ENCODE assay signal across 10 cellular contexts in genomic region chr10:46520941-46521340, GRCh38. TPM values are rescaled to one million over a fixed set of nuclear protein-coding genes. Genes with fewer than 3 reads are reported as not detected.
A peak's percentile ranks its signal among the peaks of the same experiment; 100 is the strongest.
DNase-seq lines count a peak whose midpoint lies in the region; ATAC-seq and TF ChIP-seq lines count a peak whose summit lies in the region.
"Had no signal": no experiment of that assay in that cellular context is flagged by ENCODE, and none has a peak within 500 bp of the region (broad histone marks: within the 10 kb centered on the region; RNA-seq: fewer than 3 reads in every experiment).

No MANE protein-coding gene starts in this region.

- H3K4me1 ChIP-seq in lower lobe of right lung: peaks cover 14% of the 10 kb centered on the region

- H3K9me3 ChIP-seq in MG63 (no peaks in the 10 kb centered on the region; the same call in 1 of the 2 replicates), lower lobe of right lung (no peaks in the 10 kb centered on the region)

- H3K27me3 ChIP-seq in MG63 (no peaks in the 10 kb centered on the region), lower lobe of right lung (ENCODE audit: low read depth) (peaks cover 11% of the 10 kb centered on the region)

- H3K4me3 Mint-ChIP-seq in activated T-helper 2 cell treated with anti-CD3 and anti-CD28 coated beads, Interferon-gamma antibody, Interleukin-2, Interleukin-4, amounts not matched to agents 10 μg/mL and 5 μg/mL and 100 μg/mL, durations not matched to agents 14 hours and 24 hours and 36 hours (ENCODE audit: low read depth): no peak overlapping the region

- ATAC-seq in lower lobe of right lung: no peak

- peaks cover 4% of the 10 kb centered on the region for H3K27me3 Mint-ChIP-seq in activated T-helper 2 cell treated with anti-CD3 and anti-CD28 coated beads, Interferon-gamma antibody, Interleukin-2, Interleukin-4, amounts not matched to agents 10 μg/mL and 5 μg/mL and 100 μg/mL, durations not matched to agents 14 hours and 24 hours and 36 hours (ENCODE audit: low read depth)

- no peak overlapping the region for H3K27ac ChIP-seq in lower lobe of right lung

- no peak for TF ChIP-seq CTCF in lower lobe of right lung (IDR thresholded peaks at IDR 0.05)

- H3K36me3 Mint-ChIP-seq in activated T-helper 2 cell treated with anti-CD3 and anti-CD28 coated beads, Interferon-gamma antibody, Interleukin-2, Interleukin-4, amounts not matched to agents 10 μg/mL and 5 μg/mL and 100 μg/mL, durations not matched to agents 14 hours and 24 hours and 36 hours (ENCODE audit: low read depth): no peaks in the 10 kb centered on the region

- H3K27ac Mint-ChIP-seq in activated T-helper 2 cell treated with anti-CD3 and anti-CD28 coated beads, Interferon-gamma antibody, Interleukin-2, Interleukin-4, amounts not matched to agents 10 μg/mL and 5 μg/mL and 100 μg/mL, durations not matched to agents 14 hours and 24 hours and 36 hours: no peak overlapping the region

- DNase-seq in Daoy (ENCODE audit: low read depth) (peak; percentile 69), MG63 (peak; percentile 80), amniotic epithelial cell (ENCODE audit: low read depth) (peak; percentile 41), lower lobe of right lung (peak; percentile 50), Ammon's horn (ENCODE audit: low spot score) (no peak), D341Med (ENCODE audit: low spot score) (no peak)
- DNase-seq in activated T-helper 2 cell treated with anti-CD3 and anti-CD28 coated beads, Interferon-gamma antibody, Interleukin-2, Interleukin-4, amounts not matched to agents 10 μg/mL and 5 μg/mL and 100 μg/mL, durations not matched to agents 14 hours and 24 hours and 36 hours (ENCODE audit: low spot score): no peak
- DNase-seq: stimulated activated CD4-positive, alpha-beta T cell treated with anti-CD3 and anti-CD28 coated beads, Interleukin-12 subunit alpha, Interleukin-12 subunit beta, amount 100 ng/mL, for 4 hours had no signal

- H3K36me3 ChIP-seq in MG63 (no peaks in the 10 kb centered on the region), lower lobe of right lung (no peaks in the 10 kb centered on the region)

- H3K9me3 Mint-ChIP-seq in activated T-helper 2 cell treated with anti-CD3 and anti-CD28 coated beads, Interferon-gamma antibody, Interleukin-2, Interleukin-4, amounts not matched to agents 10 μg/mL and 5 μg/mL and 100 μg/mL, durations not matched to agents 14 hours and 24 hours and 36 hours: no peaks in the 10 kb centered on the region

- H3K4me1 Mint-ChIP-seq in activated T-helper 2 cell treated with anti-CD3 and anti-CD28 coated beads, Interferon-gamma antibody, Interleukin-2, Interleukin-4, amounts not matched to agents 10 μg/mL and 5 μg/mL and 100 μg/mL, durations not matched to agents 14 hours and 24 hours and 36 hours (ENCODE audit: low read depth): no peaks in the 10 kb centered on the region

- intact Hi-C loops in lower lobe of right lung (cut with DNase I): no loop called here
- intact Hi-C loops in activated T-helper 2 cell treated with anti-CD3 and anti-CD28 coated beads, Interferon-gamma antibody, Interleukin-2, Interleukin-4, amounts not matched to agents 10 μg/mL and 5 μg/mL and 100 μg/mL, durations not matched to agents 14 hours and 24 hours and 36 hours (cut with micrococcal nuclease): no loop called here

- no peak overlapping the region for H3K4me3 ChIP-seq in MG63
- H3K4me3 ChIP-seq in lower lobe of right lung: no peak overlapping the region

RNA-seq across cellular contexts. Expression of gene GPRIN2, which starts 35.5 kb away (rescaled TPM):
- total RNA-seq in Daoy (2014; rRNA removed; shearing (Covaris generic)): 0.23 TPM in 1 of 2 replicates, not detected in the other
- total RNA-seq in MG63 (2014; rRNA removed; shearing (Covaris generic); ENCODE audit: low replicate concordance): not detected in 2 replicates
- 42.1 TPM for total RNA-seq in lower lobe of right lung
- not detected in 2 replicates for total RNA-seq in activated T-helper 2 cell treated with anti-CD3 and anti-CD28 coated beads, Interferon-gamma antibody, Interleukin-2, Interleukin-4, amounts not matched to agents 10 μg/mL and 5 μg/mL and 100 μg/mL, durations not matched to agents 14 hours and 24 hours and 36 hours
- total RNA-seq: subcutaneous adipose tissue had no signal

RNA-seq across cellular contexts. Expression of gene NPY4R, which starts 55.2 kb away (rescaled TPM):
- total RNA-seq in Daoy (2014; rRNA removed; shearing (Covaris generic)): not detected in 2 replicates
- not detected in 2 replicates for total RNA-seq in MG63 (2014; rRNA removed; shearing (Covaris generic); ENCODE audit: low replicate concordance)
- 1.1 TPM for total RNA-seq in lower lobe of right lung
- not detected in 2 replicates for total RNA-seq in activated T-helper 2 cell treated with anti-CD3 and anti-CD28 coated beads, Interferon-gamma antibody, Interleukin-2, Interleukin-4, amounts not matched to agents 10 μg/mL and 5 μg/mL and 100 μg/mL, durations not matched to agents 14 hours and 24 hours and 36 hours
- total RNA-seq: epithelial cell of proximal tubule had no signal

RNA-seq across cellular contexts. Expression of gene SYT15, which starts 58.0 kb away (rescaled TPM):
- 0.11 TPM in 1 of 2 replicates, not detected in the other for total RNA-seq in Daoy (2014; rRNA removed; shearing (Covaris generic))
- 0.76 TPM in 1 of 2 replicates, not detected in the other for total RNA-seq in MG63 (2014; rRNA removed; shearing (Covaris generic); ENCODE audit: low replicate concordance)
- 34.5 TPM for total RNA-seq in lower lobe of right lung
- 1.5 TPM in 2 replicates for total RNA-seq in activated T-helper 2 cell treated with anti-CD3 and anti-CD28 coated beads, Interferon-gamma antibody, Interleukin-2, Interleukin-4, amounts not matched to agents 10 μg/mL and 5 μg/mL and 100 μg/mL, durations not matched to agents 14 hours and 24 hours and 36 hours
- total RNA-seq: epithelial cell of proximal tubule had no signal

Comparison
In these comparisons a context has a peak if more than half of its experiments do, and no peak if none do; other contexts are left out.
1. DNase-seq: peak in Daoy (single experiment), MG63 (single experiment), amniotic epithelial cell (single experiment) and lower lobe of right lung (single experiment); none in Ammon's horn (single experiment), activated T-helper 2 cell treated with anti-CD3 and anti-CD28 coated beads, Interferon-gamma antibody, Interleukin-2, Interleukin-4, amounts not matched to agents 10 μg/mL and 5 μg/mL and 100 μg/mL, durations not matched to agents 14 hours and 24 hours and 36 hours (single experiment) and D341Med (single experiment).
2. RNA of gene GPRIN2, which starts 35.5 kb away (total RNA-seq): 42.1 TPM in lower lobe of right lung (single experiment); 0.23 TPM in Daoy, not detected in activated T-helper 2 cell treated with anti-CD3 and anti-CD28 coated beads, Interferon-gamma antibody, Interleukin-2, Interleukin-4, amounts not matched to agents 10 μg/mL and 5 μg/mL and 100 μg/mL, durations not matched to agents 14 hours and 24 hours and 36 hours and not detected in MG63; every median in the first group is over 10 times any median in the second.
3. RNA of gene SYT15, which starts 58.0 kb away (total RNA-seq): 34.5 TPM in lower lobe of right lung (single experiment); 1.5 TPM in activated T-helper 2 cell treated with anti-CD3 and anti-CD28 coated beads, Interferon-gamma antibody, Interleukin-2, Interleukin-4, amounts not matched to agents 10 μg/mL and 5 μg/mL and 100 μg/mL, durations not matched to agents 14 hours and 24 hours and 36 hours, 0.11 TPM in Daoy and 0.76 TPM in MG63; every median in the first group is over 10 times any median in the second.